In the genomic region with DNA sequence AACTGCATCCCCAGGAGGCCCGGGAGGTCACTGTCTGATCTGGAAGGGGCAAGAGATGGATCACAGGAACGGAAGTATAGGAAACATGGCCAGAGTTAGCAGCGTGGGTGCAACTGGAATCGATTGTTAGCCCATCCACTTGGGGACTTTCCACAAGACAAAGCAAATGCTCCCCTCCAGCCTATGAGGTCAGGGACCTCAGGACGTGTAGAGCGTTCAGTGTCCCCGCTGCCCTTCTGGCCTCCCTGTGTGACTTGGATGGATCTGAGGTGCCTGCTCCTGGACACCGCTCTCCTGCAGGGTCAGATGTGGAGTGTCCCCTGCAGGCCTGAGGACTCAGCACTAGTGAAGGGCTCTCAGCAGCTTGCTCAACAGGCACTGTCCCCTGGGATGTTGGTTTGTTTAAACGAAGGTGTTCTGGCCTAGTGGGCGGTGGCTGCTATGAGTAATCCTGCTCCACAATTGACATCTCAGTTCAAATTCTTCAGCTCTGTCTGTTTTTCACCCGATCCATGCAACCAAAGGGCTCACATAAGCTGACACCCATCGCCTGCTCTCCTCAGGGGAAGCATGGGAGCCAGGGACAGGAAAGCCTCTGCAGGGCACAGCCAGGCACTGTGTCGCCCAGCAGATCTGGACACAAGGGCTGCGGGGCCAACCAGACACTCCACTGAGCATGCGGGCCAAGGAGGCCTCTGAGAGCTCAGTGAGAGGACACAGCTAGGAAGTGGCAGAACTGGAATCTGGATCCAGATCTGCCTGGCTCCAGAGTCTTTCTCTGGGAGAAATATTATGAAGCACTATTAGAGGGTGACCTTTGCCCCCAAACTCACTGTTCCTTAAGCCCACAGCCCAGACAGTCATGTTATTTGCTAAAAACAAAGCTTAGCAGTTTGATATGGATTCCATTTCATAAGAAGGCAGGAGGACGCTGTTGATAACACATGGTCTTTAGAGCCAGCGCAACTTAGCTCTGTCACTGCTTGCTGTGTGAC, we compare ENCODE assay signal across 8 cellular contexts.
A peak's percentile ranks its signal among the peaks of the same experiment; 100 is the strongest.
DNase-seq lines count a peak whose midpoint lies in the region; ATAC-seq and TF ChIP-seq lines count a peak whose summit lies in the region.

No MANE protein-coding gene starts in this region.

- no peaks in the 10 kb centered on the region for H3K27me3 ChIP-seq in SJSA1 (replicated peaks)

- TF ChIP-seq CTCF in AG09319 (IDR thresholded peaks at IDR 0.05; ENCODE audit: low read depth, low read length) = no peak

- peak overlapping the region; percentile 41 for H3K27ac ChIP-seq in SJSA1

- ATAC-seq in GM18873 (IDR thresholded peaks at IDR 0.05; ENCODE audit: low FRiP score, unreplicated experiment) = peak; percentile 90
- ATAC-seq in HG03025 (IDR thresholded peaks at IDR 0.05; ENCODE audit: low FRiP score, unreplicated experiment) = peak; percentile 82

- peaks cover 29% of the 10 kb centered on the region for H3K4me1 ChIP-seq in SJSA1 (replicated peaks)

- H3K4me3 ChIP-seq in SJSA1 = no peak overlapping the region

- no peaks in the 10 kb centered on the region for H3K9me3 ChIP-seq in SJSA1 (replicated peaks)

- peak; percentile 19 for DNase-seq in AG09319 (ENCODE audit: extremely low read depth, low read depth)
- DNase-seq in SJSA1 (ENCODE audit: low read depth in 1 of 2, low spot score in 2 of 2) = peak; percentile 68 to 87
- DNase-seq in iris pigment epithelial cell (ENCODE audit: low read depth) = peak; percentile 58
- DNase-seq in ureter (ENCODE audit: low spot score) = peak; percentile 61
- no peak for DNase-seq in NCI-H1417 treated with DMSO at 0.1 percent for 48 hours (lab: John Stamatoyannopoulos, UW)
- no peak for DNase-seq in putamen (ENCODE audit: low spot score)

- no peaks in the 10 kb centered on the region for H3K36me3 ChIP-seq in SJSA1

Comparison
In these comparisons a context has a peak if more than half of its experiments do, and no peak if none do; other contexts are left out.
1. DNase-seq: peak in AG09319 (single experiment), SJSA1 (2 of 2), iris pigment epithelial cell (single experiment) and ureter (single experiment); none in NCI-H1417 treated with DMSO at 0.1 percent for 48 hours (single experiment) and putamen (single experiment).